ENCODE assay signal across 26 cellular contexts in the genomic region with DNA sequence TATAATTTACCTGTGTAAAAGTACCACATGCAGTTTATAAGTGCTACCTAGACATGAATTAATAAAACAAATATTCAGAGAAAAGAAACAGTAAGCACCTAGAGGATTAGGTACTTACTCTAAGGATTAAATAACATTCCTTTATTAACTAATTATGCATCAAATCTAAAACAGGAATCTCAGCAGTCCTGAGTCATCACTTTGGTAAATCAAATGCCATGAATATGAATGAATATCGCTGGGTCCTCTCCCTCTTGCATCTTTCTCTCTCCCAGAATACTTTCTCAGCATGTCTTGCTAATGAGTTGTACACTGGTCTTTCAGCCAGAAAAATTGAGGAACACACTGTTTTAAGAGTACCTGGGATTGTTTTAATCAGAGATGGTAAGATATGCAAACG.
"Had no signal": no experiment of that assay in that cellular context is flagged by ENCODE, and none has a peak within 500 bp of the region (broad histone marks: within the 10 kb centered on the region; RNA-seq: fewer than 3 reads in every experiment).

No MANE protein-coding gene starts in this region.

- H3K36me3 Mint-ChIP-seq: activated CD8-positive, alpha-beta memory T cell treated with anti-CD3 and anti-CD28 coated beads, Interleukin-2, amount 10 ng/mL, durations not matched to agents 7 days and 5 days; activated naive CD4-positive, alpha-beta T cell treated with anti-CD3 and anti-CD28 coated beads, Interleukin-2, amount 50 U/mL, for 24 hours; WTC11 had no signal

- H3K9me3 ChIP-seq: MG63 had no signal

- H3K4me1 ChIP-seq: SJCRH30 had no signal

- H3K4me2 ChIP-seq: KMS-11 had no signal

- H3K27ac ChIP-seq: KMS-11, SJCRH30 had no signal

- H3K9me3 Mint-ChIP-seq: activated T-cell treated with anti-CD3 and anti-CD28 coated beads, Interleukin-2, amount 50 U/mL, for 24 hours; activated T-helper 1 cell treated with anti-CD3 and anti-CD28 coated beads, Interleukin-12 subunit alpha, Interleukin-12 subunit beta, Interleukin-2, Interleukin-4 antibody, amounts not matched to agents 30 ng/mL and 10 ng/mL and 1 ng/mL, durations not matched to agents 14 hours and 24 hours and 36 hours; central memory CD8-positive, alpha-beta T cell; T-helper 1 cell treated with Interleukin-12 subunit alpha and Interleukin-12 subunit beta and Interleukin-4 antibody, amounts not matched to agents 30 μg/mL and 1 μg/mL, for 36 hours had no signal

- H3K4me3 ChIP-seq: MG63, SJCRH30 had no signal

- H3K36me3 ChIP-seq: MG63, SJCRH30 had no signal

- H3K4me1 Mint-ChIP-seq: activated CD8-positive, alpha-beta memory T cell treated with anti-CD3 and anti-CD28 coated beads, Interleukin-2, amount 10 ng/mL, durations not matched to agents 7 days and 5 days; activated naive CD4-positive, alpha-beta T cell treated with anti-CD3 and anti-CD28 coated beads, Interleukin-2, amount 50 U/mL, for 24 hours; central memory CD8-positive, alpha-beta T cell had no signal

- H3K9ac ChIP-seq: KMS-11 had no signal

- ATAC-seq: activated CD8-positive, alpha-beta memory T cell treated with anti-CD3 and anti-CD28 coated beads, Interleukin-2, amount 10 ng/mL, durations not matched to agents 7 days and 5 days; PC-3; Right ventricle myocardium inferior; SK-N-SH treated with all-trans-retinoic acid at 6 μM for 48 hours had no signal

- H3K4me3 Mint-ChIP-seq: activated CD8-positive, alpha-beta memory T cell treated with anti-CD3 and anti-CD28 coated beads, Interleukin-2, amount 10 ng/mL, durations not matched to agents 7 days and 5 days; activated naive CD4-positive, alpha-beta T cell treated with anti-CD3 and anti-CD28 coated beads, Interleukin-2, amount 50 U/mL, for 24 hours; activated T-cell treated with anti-CD3 and anti-CD28 coated beads, Interleukin-2, amount 50 U/mL, for 24 hours; activated T-helper 1 cell treated with anti-CD3 and anti-CD28 coated beads, Interleukin-12 subunit alpha, Interleukin-12 subunit beta, Interleukin-2, Interleukin-4 antibody, amounts not matched to agents 30 ng/mL and 10 ng/mL and 1 ng/mL, durations not matched to agents 14 hours and 24 hours and 36 hours; central memory CD8-positive, alpha-beta T cell; T-helper 1 cell treated with Interleukin-12 subunit alpha and Interleukin-12 subunit beta and Interleukin-4 antibody, amounts not matched to agents 30 μg/mL and 1 μg/mL, for 36 hours; WTC11 had no signal

- H3K27ac Mint-ChIP-seq: activated CD8-positive, alpha-beta memory T cell treated with anti-CD3 and anti-CD28 coated beads, Interleukin-2, amount 10 ng/mL, durations not matched to agents 7 days and 5 days; activated naive CD4-positive, alpha-beta T cell treated with anti-CD3 and anti-CD28 coated beads, Interleukin-2, amount 50 U/mL, for 24 hours; activated T-cell treated with anti-CD3 and anti-CD28 coated beads, Interleukin-2, amount 50 U/mL, for 24 hours; activated T-helper 1 cell treated with anti-CD3 and anti-CD28 coated beads, Interleukin-12 subunit alpha, Interleukin-12 subunit beta, Interleukin-2, Interleukin-4 antibody, amounts not matched to agents 30 ng/mL and 10 ng/mL and 1 ng/mL, durations not matched to agents 14 hours and 24 hours and 36 hours; T-helper 1 cell treated with Interleukin-12 subunit alpha and Interleukin-12 subunit beta and Interleukin-4 antibody, amounts not matched to agents 30 μg/mL and 1 μg/mL, for 36 hours; WTC11 had no signal

- DNase-seq: activated CD4-positive, alpha-beta T cell treated with anti-CD3 and anti-CD28 coated beads for 48 hours; activated CD4-positive, alpha-beta T cell treated with anti-CD3 and anti-CD28 coated beads, Interleukin-2, amount 50 U/mL, for 48 hours; activated CD4-positive, CD25-positive, alpha-beta regulatory T cell treated with anti-CD3 and anti-CD28 coated beads, Interleukin-2, amount 50 U/mL, for 72 hours; activated CD8-positive, alpha-beta memory T cell treated with anti-CD3 and anti-CD28 coated beads, Interleukin-2, amount 10 ng/mL, durations not matched to agents 7 days and 5 days; activated effector memory CD4-positive, alpha-beta T cell treated with Interleukin-2 at 50 U/mL for 16 hours; activated naive CD4-positive, alpha-beta T cell; activated T-cell treated with anti-CD3 and anti-CD28 coated beads, Interleukin-2, amount 50 U/mL, for 24 hours; NCI-H1092 treated with DMSO at 0.1 percent for 48 hours; NCI-H1417 treated with DMSO at 0.1 percent for 48 hours; NCI-H1694; NCI-H2029 treated with DMSO at 0.1 percent for 48 hours; NCI-H510A treated with DMSO at 0.1 percent for 48 hours; NCI-H69; NK-92 treated with Interleukin-12 subunit alpha and Interleukin-12 subunit beta, amount 100 ng/mL, for 24 hours; SJCRH30; SW 1271 had no signal
